11 cellular contexts compared by ENCODE assay signal in the genomic region with DNA sequence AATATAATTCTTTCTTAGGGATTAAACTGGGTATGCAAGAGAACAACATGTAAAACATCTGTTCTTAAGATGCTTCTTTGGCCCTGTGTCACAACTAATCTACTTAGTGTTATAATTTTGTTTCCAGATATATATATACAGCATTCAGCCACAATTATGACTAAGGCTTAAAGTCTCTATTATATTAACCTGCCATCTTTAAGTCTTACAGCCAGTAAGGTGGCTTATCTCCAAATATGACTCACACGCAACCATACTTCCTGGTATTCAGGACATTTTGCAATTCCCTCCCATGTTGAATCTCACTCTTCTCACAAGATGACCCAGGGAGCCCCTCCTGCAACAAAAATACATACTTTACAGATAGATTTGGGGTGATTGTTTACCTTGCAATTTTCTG. TPM values are rescaled to one million over a fixed set of nuclear protein-coding genes. Genes with fewer than 3 reads are reported as not detected.
DNase-seq lines count a peak whose midpoint lies in the region; ATAC-seq and TF ChIP-seq lines count a peak whose summit lies in the region.
"Had no signal": no experiment of that assay in that cellular context is flagged by ENCODE, and none has a peak within 500 bp of the region (broad histone marks: within the 10 kb centered on the region; RNA-seq: fewer than 3 reads in every experiment).

No MANE protein-coding gene starts in this region.

- no peak for ATAC-seq in HG03342 (IDR thresholded peaks at IDR 0.05; ENCODE audit: unreplicated experiment)
- no peak for ATAC-seq in GM18867 (IDR thresholded peaks at IDR 0.05; ENCODE audit: unreplicated experiment)
- ATAC-seq: GM23338 had no signal

- no peak for TF ChIP-seq CTCF in fibroblast of pulmonary artery (IDR thresholded peaks at IDR 0.05; ENCODE audit: low read length, missing control alignments)

- DNase-seq in AG08396 (ENCODE audit: low spot score) (peak; percentile 52), HT1080 (ENCODE audit: low read depth) (peak; percentile 76), SKM-1 treated with dmso at 0.1 percent for 144 hours (lab: John Stamatoyannopoulos, UW; ENCODE audit: unreplicated experiment) (peak; percentile 34), fibroblast of pulmonary artery (ENCODE audit: low read depth) (peak; percentile 94), ureter (ENCODE audit: low spot score) (no peak), islet precursor cell (no peak)

- no peak overlapping the region for H3K4me3 ChIP-seq in fibroblast of pulmonary artery (replicated peaks; ENCODE audit: low read depth, low read length)
- H3K4me3 ChIP-seq: GM23338, SJSA1, suprapubic skin had no signal

RNA-seq across cellular contexts. Expression of a gene that starts 6.6 kb away (rescaled TPM):
- 3.6 and 4.2 TPM in 2 replicates for total RNA-seq in HT1080 (2014; rRNA removed; shearing (Covaris generic))
- 2.7 and 3.5 TPM in 2 replicates for polyA plus RNA-seq in HT1080 (2015; cell fraction: cytosol; rRNA removed)
- 6.9 and 7.5 TPM in 2 replicates for polyA plus RNA-seq in HT1080 (2015; cell fraction: nucleus; rRNA removed)
- 4.3 TPM for total RNA-seq in ureter

Comparison
In these comparisons a context has a peak if more than half of its experiments do, and no peak if none do; other contexts are left out.
1. DNase-seq: peak in AG08396 (single experiment), HT1080 (single experiment), SKM-1 treated with dmso at 0.1 percent for 144 hours (single experiment) and fibroblast of pulmonary artery (single experiment); none in ureter (single experiment) and islet precursor cell (single experiment).